ENCODE assay signal across 1 cellular context in the genomic region with DNA sequence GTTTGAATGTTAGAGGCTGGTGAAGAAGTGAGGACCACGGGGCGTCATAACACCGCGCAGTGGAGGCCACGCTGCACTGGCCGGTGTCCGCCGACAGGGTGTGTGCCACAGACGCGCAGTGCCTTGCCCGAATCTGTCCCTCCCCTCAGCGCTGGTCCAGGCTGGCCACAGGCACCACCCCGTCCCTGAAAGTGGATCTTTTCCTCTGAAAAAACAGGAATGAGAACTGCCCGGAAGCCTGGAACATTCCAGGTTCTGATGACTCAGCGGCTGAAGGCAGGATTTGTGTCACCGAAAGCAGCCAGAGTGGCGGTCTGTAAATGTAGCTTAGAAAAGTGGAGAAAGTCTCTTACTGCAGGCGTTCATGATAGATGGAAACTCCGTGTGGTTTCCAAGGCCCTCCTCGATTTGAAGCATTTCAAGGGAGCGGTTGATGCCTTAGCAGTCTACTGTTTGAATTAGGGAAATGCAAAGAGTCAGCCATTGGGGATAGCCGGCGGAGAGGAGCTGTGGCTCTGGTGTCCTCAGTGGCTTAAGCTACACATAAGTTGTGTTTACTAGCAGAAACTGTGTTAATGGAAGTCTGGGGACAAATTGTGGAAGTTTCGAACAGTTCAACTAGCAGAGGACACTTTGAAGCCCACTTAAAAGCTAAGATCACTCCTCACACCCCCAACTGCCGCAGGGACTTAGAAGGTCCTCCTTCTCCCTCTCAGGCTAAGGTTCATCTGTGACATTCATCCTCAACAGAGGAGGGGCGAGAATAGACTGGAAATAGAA.
TF ChIP-seq lines count a peak whose summit lies in the region.

No MANE protein-coding gene starts in this region.

TF ChIP-seq in WTC11, 78 proteins besides CTCF, POLR2A, EP300 and RAD21 (continued from another document and continues in another):
- TF ChIP-seq, protein P1, sequence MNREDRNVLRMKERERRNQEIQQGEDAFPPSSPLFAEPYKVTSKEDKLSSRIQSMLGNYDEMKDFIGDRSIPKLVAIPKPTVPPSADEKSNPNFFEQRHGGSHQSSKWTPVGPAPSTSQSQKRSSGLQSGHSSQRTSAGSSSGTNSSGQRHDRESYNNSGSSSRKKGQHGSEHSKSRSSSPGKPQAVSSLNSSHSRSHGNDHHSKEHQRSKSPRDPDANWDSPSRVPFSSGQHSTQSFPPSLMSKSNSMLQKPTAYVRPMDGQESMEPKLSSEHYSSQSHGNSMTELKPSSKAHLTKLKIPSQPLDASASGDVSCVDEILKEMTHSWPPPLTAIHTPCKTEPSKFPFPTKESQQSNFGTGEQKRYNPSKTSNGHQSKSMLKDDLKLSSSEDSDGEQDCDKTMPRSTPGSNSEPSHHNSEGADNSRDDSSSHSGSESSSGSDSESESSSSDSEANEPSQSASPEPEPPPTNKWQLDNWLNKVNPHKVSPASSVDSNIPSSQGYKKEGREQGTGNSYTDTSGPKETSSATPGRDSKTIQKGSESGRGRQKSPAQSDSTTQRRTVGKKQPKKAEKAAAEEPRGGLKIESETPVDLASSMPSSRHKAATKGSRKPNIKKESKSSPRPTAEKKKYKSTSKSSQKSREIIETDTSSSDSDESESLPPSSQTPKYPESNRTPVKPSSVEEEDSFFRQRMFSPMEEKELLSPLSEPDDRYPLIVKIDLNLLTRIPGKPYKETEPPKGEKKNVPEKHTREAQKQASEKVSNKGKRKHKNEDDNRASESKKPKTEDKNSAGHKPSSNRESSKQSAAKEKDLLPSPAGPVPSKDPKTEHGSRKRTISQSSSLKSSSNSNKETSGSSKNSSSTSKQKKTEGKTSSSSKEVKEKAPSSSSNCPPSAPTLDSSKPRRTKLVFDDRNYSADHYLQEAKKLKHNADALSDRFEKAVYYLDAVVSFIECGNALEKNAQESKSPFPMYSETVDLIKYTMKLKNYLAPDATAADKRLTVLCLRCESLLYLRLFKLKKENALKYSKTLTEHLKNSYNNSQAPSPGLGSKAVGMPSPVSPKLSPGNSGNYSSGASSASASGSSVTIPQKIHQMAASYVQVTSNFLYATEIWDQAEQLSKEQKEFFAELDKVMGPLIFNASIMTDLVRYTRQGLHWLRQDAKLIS (CRISPR knock-in tag; IDR thresholded peaks at IDR 0.05; ENCODE audit: borderline replicate concordance) = no peak
- TF ChIP-seq CREM (CRISPR knock-in tag; IDR thresholded peaks at IDR 0.05) (0 out of 2 replicates have a peak, but pooled peaks have one; percentile 21), ETV6 (CRISPR knock-in tag; IDR thresholded peaks at IDR 0.05) (peak; percentile 24; the same call in 1 of the 2 replicates), ZNF416 (CRISPR knock-in tag; IDR thresholded peaks at IDR 0.05) (no peak), FOXK1 (CRISPR knock-in tag; IDR thresholded peaks at IDR 0.05) (0 out of 2 replicates have a peak, but pooled peaks have one; percentile 48), ZNF219 (CRISPR knock-in tag; IDR thresholded peaks at IDR 0.05; ENCODE audit: borderline replicate concordance) (peak; percentile 67; the same call in 1 of the 2 replicates), MYBL2 (CRISPR knock-in tag; IDR thresholded peaks at IDR 0.05) (peak; percentile 85; the same call in 1 of the 2 replicates), ZNF396 (CRISPR knock-in tag; IDR thresholded peaks at IDR 0.05; ENCODE audit: borderline replicate concordance) (no peak), OVOL2 (CRISPR knock-in tag; IDR thresholded peaks at IDR 0.05; ENCODE audit: borderline replicate concordance) (no peak), ZNF263 (CRISPR knock-in tag; IDR thresholded peaks at IDR 0.05; ENCODE audit: low read depth) (no peak), PRRX2 (CRISPR knock-in tag; IDR thresholded peaks at IDR 0.05) (0 out of 2 replicates have a peak, but pooled peaks have one; percentile 53), SP1 (CRISPR knock-in tag; conservative IDR thresholded peaks at IDR 0.05) (no peak; the same call in 1 of the 2 replicates), NR1H2 (CRISPR knock-in tag; IDR thresholded peaks at IDR 0.05) (no peak), GTF2I (CRISPR knock-in tag; conservative IDR thresholded peaks at IDR 0.05) (0 out of 2 replicates have a peak, but pooled peaks have one; percentile 16), ESRRA (CRISPR knock-in tag; IDR thresholded peaks at IDR 0.05; ENCODE audit: borderline replicate concordance) (no peak), ZNF121 (CRISPR knock-in tag; IDR thresholded peaks at IDR 0.05) (peak; percentile 54; the same call in 1 of the 2 replicates), FOXP1 (CRISPR knock-in tag; IDR thresholded peaks at IDR 0.05; ENCODE audit: borderline replicate concordance) (peak; percentile 60; the same call in 1 of the 2 replicates), IRF2 (CRISPR knock-in tag; IDR thresholded peaks at IDR 0.05; ENCODE audit: borderline replicate concordance, low read depth) (no peak), EMX1 (CRISPR knock-in tag; IDR thresholded peaks at IDR 0.05) (no peak), TP53 (CRISPR knock-in tag; IDR thresholded peaks at IDR 0.05) (no peak), FOXJ3 (CRISPR knock-in tag; IDR thresholded peaks at IDR 0.05; ENCODE audit: borderline replicate concordance) (no peak), RELA (CRISPR knock-in tag; IDR thresholded peaks at IDR 0.05; ENCODE audit: borderline replicate concordance) (no peak), NFATC4 (CRISPR knock-in tag; IDR thresholded peaks at IDR 0.05) (no peak), ZNF423 (CRISPR knock-in tag; IDR thresholded peaks at IDR 0.05) (no peak)
- TF ChIP-seq, protein P2, sequence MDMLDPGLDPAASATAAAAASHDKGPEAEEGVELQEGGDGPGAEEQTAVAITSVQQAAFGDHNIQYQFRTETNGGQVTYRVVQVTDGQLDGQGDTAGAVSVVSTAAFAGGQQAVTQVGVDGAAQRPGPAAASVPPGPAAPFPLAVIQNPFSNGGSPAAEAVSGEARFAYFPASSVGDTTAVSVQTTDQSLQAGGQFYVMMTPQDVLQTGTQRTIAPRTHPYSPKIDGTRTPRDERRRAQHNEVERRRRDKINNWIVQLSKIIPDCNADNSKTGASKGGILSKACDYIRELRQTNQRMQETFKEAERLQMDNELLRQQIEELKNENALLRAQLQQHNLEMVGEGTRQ (CRISPR knock-in tag; IDR thresholded peaks at IDR 0.05) = no peak
- TF ChIP-seq, protein P3, sequence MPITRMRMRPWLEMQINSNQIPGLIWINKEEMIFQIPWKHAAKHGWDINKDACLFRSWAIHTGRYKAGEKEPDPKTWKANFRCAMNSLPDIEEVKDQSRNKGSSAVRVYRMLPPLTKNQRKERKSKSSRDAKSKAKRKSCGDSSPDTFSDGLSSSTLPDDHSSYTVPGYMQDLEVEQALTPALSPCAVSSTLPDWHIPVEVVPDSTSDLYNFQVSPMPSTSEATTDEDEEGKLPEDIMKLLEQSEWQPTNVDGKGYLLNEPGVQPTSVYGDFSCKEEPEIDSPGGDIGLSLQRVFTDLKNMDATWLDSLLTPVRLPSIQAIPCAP (CRISPR knock-in tag; IDR thresholded peaks at IDR 0.05) = no peak
- TF ChIP-seq, protein P4, sequence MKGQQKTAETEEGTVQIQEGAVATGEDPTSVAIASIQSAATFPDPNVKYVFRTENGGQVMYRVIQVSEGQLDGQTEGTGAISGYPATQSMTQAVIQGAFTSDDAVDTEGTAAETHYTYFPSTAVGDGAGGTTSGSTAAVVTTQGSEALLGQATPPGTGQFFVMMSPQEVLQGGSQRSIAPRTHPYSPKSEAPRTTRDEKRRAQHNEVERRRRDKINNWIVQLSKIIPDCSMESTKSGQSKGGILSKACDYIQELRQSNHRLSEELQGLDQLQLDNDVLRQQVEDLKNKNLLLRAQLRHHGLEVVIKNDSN (CRISPR knock-in tag; IDR thresholded peaks at IDR 0.05) = peak; percentile 63; the same call in 1 of the 2 replicates
- TF ChIP-seq, protein P5, sequence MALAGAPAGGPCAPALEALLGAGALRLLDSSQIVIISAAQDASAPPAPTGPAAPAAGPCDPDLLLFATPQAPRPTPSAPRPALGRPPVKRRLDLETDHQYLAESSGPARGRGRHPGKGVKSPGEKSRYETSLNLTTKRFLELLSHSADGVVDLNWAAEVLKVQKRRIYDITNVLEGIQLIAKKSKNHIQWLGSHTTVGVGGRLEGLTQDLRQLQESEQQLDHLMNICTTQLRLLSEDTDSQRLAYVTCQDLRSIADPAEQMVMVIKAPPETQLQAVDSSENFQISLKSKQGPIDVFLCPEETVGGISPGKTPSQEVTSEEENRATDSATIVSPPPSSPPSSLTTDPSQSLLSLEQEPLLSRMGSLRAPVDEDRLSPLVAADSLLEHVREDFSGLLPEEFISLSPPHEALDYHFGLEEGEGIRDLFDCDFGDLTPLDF (CRISPR knock-in tag; IDR thresholded peaks at IDR 0.05) = no peak
- TF ChIP-seq, protein P6, sequence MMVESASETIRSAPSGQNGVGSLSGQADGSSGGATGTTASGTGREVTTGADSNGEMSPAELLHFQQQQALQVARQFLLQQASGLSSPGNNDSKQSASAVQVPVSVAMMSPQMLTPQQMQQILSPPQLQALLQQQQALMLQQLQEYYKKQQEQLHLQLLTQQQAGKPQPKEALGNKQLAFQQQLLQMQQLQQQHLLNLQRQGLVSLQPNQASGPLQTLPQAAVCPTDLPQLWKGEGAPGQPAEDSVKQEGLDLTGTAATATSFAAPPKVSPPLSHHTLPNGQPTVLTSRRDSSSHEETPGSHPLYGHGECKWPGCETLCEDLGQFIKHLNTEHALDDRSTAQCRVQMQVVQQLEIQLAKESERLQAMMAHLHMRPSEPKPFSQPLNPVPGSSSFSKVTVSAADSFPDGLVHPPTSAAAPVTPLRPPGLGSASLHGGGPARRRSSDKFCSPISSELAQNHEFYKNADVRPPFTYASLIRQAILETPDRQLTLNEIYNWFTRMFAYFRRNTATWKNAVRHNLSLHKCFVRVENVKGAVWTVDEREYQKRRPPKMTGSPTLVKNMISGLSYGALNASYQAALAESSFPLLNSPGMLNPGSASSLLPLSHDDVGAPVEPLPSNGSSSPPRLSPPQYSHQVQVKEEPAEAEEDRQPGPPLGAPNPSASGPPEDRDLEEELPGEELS (CRISPR knock-in tag; IDR thresholded peaks at IDR 0.05) = no peak
- TF ChIP-seq, protein P7, sequence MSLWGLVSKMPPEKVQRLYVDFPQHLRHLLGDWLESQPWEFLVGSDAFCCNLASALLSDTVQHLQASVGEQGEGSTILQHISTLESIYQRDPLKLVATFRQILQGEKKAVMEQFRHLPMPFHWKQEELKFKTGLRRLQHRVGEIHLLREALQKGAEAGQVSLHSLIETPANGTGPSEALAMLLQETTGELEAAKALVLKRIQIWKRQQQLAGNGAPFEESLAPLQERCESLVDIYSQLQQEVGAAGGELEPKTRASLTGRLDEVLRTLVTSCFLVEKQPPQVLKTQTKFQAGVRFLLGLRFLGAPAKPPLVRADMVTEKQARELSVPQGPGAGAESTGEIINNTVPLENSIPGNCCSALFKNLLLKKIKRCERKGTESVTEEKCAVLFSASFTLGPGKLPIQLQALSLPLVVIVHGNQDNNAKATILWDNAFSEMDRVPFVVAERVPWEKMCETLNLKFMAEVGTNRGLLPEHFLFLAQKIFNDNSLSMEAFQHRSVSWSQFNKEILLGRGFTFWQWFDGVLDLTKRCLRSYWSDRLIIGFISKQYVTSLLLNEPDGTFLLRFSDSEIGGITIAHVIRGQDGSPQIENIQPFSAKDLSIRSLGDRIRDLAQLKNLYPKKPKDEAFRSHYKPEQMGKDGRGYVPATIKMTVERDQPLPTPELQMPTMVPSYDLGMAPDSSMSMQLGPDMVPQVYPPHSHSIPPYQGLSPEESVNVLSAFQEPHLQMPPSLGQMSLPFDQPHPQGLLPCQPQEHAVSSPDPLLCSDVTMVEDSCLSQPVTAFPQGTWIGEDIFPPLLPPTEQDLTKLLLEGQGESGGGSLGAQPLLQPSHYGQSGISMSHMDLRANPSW (CRISPR knock-in tag; conservative IDR thresholded peaks at IDR 0.05; ENCODE audit: low read depth) = no peak
- TF ChIP-seq, protein P8, sequence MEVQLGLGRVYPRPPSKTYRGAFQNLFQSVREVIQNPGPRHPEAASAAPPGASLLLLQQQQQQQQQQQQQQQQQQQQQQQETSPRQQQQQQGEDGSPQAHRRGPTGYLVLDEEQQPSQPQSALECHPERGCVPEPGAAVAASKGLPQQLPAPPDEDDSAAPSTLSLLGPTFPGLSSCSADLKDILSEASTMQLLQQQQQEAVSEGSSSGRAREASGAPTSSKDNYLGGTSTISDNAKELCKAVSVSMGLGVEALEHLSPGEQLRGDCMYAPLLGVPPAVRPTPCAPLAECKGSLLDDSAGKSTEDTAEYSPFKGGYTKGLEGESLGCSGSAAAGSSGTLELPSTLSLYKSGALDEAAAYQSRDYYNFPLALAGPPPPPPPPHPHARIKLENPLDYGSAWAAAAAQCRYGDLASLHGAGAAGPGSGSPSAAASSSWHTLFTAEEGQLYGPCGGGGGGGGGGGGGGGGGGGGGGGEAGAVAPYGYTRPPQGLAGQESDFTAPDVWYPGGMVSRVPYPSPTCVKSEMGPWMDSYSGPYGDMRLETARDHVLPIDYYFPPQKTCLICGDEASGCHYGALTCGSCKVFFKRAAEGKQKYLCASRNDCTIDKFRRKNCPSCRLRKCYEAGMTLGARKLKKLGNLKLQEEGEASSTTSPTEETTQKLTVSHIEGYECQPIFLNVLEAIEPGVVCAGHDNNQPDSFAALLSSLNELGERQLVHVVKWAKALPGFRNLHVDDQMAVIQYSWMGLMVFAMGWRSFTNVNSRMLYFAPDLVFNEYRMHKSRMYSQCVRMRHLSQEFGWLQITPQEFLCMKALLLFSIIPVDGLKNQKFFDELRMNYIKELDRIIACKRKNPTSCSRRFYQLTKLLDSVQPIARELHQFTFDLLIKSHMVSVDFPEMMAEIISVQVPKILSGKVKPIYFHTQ (CRISPR knock-in tag; IDR thresholded peaks at IDR 0.05) = no peak
- TF ChIP-seq, protein P9, sequence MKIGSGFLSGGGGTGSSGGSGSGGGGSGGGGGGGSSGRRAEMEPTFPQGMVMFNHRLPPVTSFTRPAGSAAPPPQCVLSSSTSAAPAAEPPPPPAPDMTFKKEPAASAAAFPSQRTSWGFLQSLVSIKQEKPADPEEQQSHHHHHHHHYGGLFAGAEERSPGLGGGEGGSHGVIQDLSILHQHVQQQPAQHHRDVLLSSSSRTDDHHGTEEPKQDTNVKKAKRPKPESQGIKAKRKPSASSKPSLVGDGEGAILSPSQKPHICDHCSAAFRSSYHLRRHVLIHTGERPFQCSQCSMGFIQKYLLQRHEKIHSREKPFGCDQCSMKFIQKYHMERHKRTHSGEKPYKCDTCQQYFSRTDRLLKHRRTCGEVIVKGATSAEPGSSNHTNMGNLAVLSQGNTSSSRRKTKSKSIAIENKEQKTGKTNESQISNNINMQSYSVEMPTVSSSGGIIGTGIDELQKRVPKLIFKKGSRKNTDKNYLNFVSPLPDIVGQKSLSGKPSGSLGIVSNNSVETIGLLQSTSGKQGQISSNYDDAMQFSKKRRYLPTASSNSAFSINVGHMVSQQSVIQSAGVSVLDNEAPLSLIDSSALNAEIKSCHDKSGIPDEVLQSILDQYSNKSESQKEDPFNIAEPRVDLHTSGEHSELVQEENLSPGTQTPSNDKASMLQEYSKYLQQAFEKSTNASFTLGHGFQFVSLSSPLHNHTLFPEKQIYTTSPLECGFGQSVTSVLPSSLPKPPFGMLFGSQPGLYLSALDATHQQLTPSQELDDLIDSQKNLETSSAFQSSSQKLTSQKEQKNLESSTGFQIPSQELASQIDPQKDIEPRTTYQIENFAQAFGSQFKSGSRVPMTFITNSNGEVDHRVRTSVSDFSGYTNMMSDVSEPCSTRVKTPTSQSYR (CRISPR knock-in tag; IDR thresholded peaks at IDR 0.05) = no peak
- TF ChIP-seq, protein P10, sequence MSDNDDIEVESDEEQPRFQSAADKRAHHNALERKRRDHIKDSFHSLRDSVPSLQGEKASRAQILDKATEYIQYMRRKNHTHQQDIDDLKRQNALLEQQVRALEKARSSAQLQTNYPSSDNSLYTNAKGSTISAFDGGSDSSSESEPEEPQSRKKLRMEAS (CRISPR knock-in tag; IDR thresholded peaks at IDR 0.05) = peak; percentile 58
- TF ChIP-seq, protein P11, sequence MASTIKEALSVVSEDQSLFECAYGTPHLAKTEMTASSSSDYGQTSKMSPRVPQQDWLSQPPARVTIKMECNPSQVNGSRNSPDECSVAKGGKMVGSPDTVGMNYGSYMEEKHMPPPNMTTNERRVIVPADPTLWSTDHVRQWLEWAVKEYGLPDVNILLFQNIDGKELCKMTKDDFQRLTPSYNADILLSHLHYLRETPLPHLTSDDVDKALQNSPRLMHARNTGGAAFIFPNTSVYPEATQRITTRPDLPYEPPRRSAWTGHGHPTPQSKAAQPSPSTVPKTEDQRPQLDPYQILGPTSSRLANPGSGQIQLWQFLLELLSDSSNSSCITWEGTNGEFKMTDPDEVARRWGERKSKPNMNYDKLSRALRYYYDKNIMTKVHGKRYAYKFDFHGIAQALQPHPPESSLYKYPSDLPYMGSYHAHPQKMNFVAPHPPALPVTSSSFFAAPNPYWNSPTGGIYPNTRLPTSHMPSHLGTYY (CRISPR knock-in tag; IDR thresholded peaks at IDR 0.05) = no peak
